Comparison of ENCODE assay signal across 26 cellular contexts in genomic region chr2:234198976-234199375, GRCh38.
"Had no signal": no experiment of that assay in that cellular context is flagged by ENCODE, and none has a peak within 500 bp of the region (broad histone marks: within the 10 kb centered on the region; RNA-seq: fewer than 3 reads in every experiment).

No MANE protein-coding gene starts in this region.

- H3K4me3 Mint-ChIP-seq: activated B cell treated with CpG ODN at 0.5 μM for 24 hours; activated CD4-positive, alpha-beta memory T cell treated with anti-CD3 and anti-CD28 coated beads for 36 hours; activated naive CD4-positive, alpha-beta T cell treated with anti-CD3 and anti-CD28 coated beads, Interleukin-2, amount 10 ng/mL, durations not matched to agents 7 days and 5 days; activated naive CD8-positive, alpha-beta T cell treated with anti-CD3 and anti-CD28 coated beads, Interleukin-2, amount 50 U/mL, for 24 hours; brain; naive thymus-derived CD4-positive, alpha-beta T cell; neural progenitor cell; stimulated activated memory B cell treated with anti-CD40 and anti-IgM and Interleukin-4, amounts not matched to agents 10 μg/mL and 1 μg/mL and 100 μg/mL, for 72 hours had no signal

- H3K27ac Mint-ChIP-seq: activated B cell treated with CpG ODN at 0.5 μM for 24 hours; activated CD4-positive, alpha-beta memory T cell treated with anti-CD3 and anti-CD28 coated beads for 36 hours; activated naive CD4-positive, alpha-beta T cell treated with anti-CD3 and anti-CD28 coated beads, Interleukin-2, amount 10 ng/mL, durations not matched to agents 7 days and 5 days; activated naive CD8-positive, alpha-beta T cell treated with anti-CD3 and anti-CD28 coated beads, Interleukin-2, amount 50 U/mL, for 24 hours; brain; neural progenitor cell; stimulated activated memory B cell treated with anti-CD40 and anti-IgM and Interleukin-4, amounts not matched to agents 10 μg/mL and 1 μg/mL and 100 μg/mL, for 72 hours had no signal

- DNase-seq: activated B cell treated with CpG ODN at 0.5 μM for 24 hours; activated CD4-positive, alpha-beta memory T cell treated with anti-CD3 and anti-CD28 coated beads for 36 hours; activated CD4-positive, alpha-beta T cell treated with anti-CD3 and anti-CD28 coated beads for 48 hours; activated effector memory CD4-positive, alpha-beta T cell treated with anti-CD3 and anti-CD28 coated beads, Interleukin-2, amount 50 U/mL, for 16 hours; activated naive CD4-positive, alpha-beta T cell treated with anti-CD3 and anti-CD28 coated beads, Interleukin-2, amount 10 ng/mL, durations not matched to agents 7 days and 5 days; activated naive CD8-positive, alpha-beta T cell treated with anti-CD3 and anti-CD28 coated beads, Interleukin-2, amount 50 U/mL, for 24 hours; activated T-cell treated with anti-CD3 and anti-CD28 coated beads, Interleukin-2, amount 50 U/mL, for 48 hours; anterior cingulate cortex; central memory CD4-positive, alpha-beta T cell; dermis blood vessel endothelial cell; effector CD8-positive, alpha-beta T cell; erythroblast; foreskin keratinocyte; lower lobe of right lung; naive thymus-derived CD4-positive, alpha-beta T cell; posterior cingulate gyrus; small intestine; stimulated activated CD4-positive, alpha-beta T cell treated with anti-CD3 and anti-CD28 coated beads, Interleukin-15, amount 100 ng/mL, for 24 hours; testis; trophoblast cell; uterus had no signal

- H2AFZ ChIP-seq: neural progenitor cell had no signal

- H3K9me3 ChIP-seq: lower lobe of right lung, testis, uterus had no signal

- H3K4me1 Mint-ChIP-seq: activated B cell treated with CpG ODN at 0.5 μM for 24 hours; activated naive CD4-positive, alpha-beta T cell treated with anti-CD3 and anti-CD28 coated beads, Interleukin-2, amount 10 ng/mL, durations not matched to agents 7 days and 5 days; stimulated activated memory B cell treated with anti-CD40 and anti-IgM and Interleukin-4, amounts not matched to agents 10 μg/mL and 1 μg/mL and 100 μg/mL, for 72 hours had no signal

- H3K4me3 ChIP-seq: lower lobe of right lung, neural progenitor cell, testis, uterus had no signal

- H3K27ac ChIP-seq: foreskin keratinocyte, lower lobe of right lung, neural progenitor cell, testis, uterus had no signal

- H3K4me2 ChIP-seq: neural progenitor cell had no signal

- H3K27me3 Mint-ChIP-seq: activated B cell treated with CpG ODN at 0.5 μM for 24 hours; activated CD4-positive, alpha-beta memory T cell treated with anti-CD3 and anti-CD28 coated beads for 36 hours had no signal

- ATAC-seq: activated naive CD8-positive, alpha-beta T cell treated with anti-CD3 and anti-CD28 coated beads, Interleukin-2, amount 50 U/mL, for 24 hours; foreskin keratinocyte; left lobe of liver; lower lobe of right lung; naive thymus-derived CD4-positive, alpha-beta T cell; sciatic nerve; stimulated activated memory B cell treated with anti-CD40 and anti-IgM and Interleukin-4, amounts not matched to agents 10 μg/mL and 1 μg/mL and 100 μg/mL, for 72 hours had no signal

- H3K4me1 ChIP-seq: neural progenitor cell, testis, uterus had no signal

- H3K27me3 ChIP-seq: foreskin keratinocyte, neural progenitor cell, testis, uterus had no signal

- H3K36me3 ChIP-seq: lower lobe of right lung, neural progenitor cell, uterus had no signal

- H3K36me3 Mint-ChIP-seq: activated CD4-positive, alpha-beta memory T cell treated with anti-CD3 and anti-CD28 coated beads for 36 hours; activated naive CD4-positive, alpha-beta T cell treated with anti-CD3 and anti-CD28 coated beads, Interleukin-2, amount 10 ng/mL, durations not matched to agents 7 days and 5 days; brain; neural progenitor cell; stimulated activated memory B cell treated with anti-CD40 and anti-IgM and Interleukin-4, amounts not matched to agents 10 μg/mL and 1 μg/mL and 100 μg/mL, for 72 hours had no signal

- H3K9ac ChIP-seq: neural progenitor cell had no signal

- H3K9me3 Mint-ChIP-seq: activated naive CD8-positive, alpha-beta T cell treated with anti-CD3 and anti-CD28 coated beads, Interleukin-2, amount 50 U/mL, for 24 hours; stimulated activated memory B cell treated with anti-CD40 and anti-IgM and Interleukin-4, amounts not matched to agents 10 μg/mL and 1 μg/mL and 100 μg/mL, for 72 hours had no signal
